Comparison of ENCODE assay signal across 8 cellular contexts in the genomic region with DNA sequence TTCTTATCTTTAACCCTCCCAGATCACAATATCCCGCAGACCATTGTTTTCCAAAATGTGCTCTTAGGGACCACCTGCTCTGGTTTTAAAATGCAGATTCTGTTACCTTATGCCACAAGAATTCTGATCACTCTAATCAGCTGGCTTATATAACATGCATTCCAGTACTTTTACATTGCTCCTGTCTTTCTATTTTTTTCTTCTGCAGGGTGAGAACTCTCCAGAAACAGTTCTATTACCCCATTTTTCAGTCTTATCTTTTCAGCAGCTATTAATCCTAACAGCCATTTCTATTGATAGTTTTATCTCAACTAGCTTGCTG. TPM values are rescaled to one million over a fixed set of nuclear protein-coding genes. Genes with fewer than 3 reads are reported as not detected.
A peak's percentile ranks its signal among the peaks of the same experiment; 100 is the strongest.
DNase-seq lines count a peak whose midpoint lies in the region; ATAC-seq and TF ChIP-seq lines count a peak whose summit lies in the region.

No MANE protein-coding gene starts in this region.

- peak overlapping the region; percentile 34 to 97 (median 90) for H3K27ac Mint-ChIP-seq in naive thymus-derived CD8-positive, alpha-beta T cell

- H3K4me1 Mint-ChIP-seq in naive thymus-derived CD8-positive, alpha-beta T cell = peaks cover 30 to 78% (median 58%) of the 10 kb centered on the region in 4 donors

- no peaks in the 10 kb centered on the region for H3K9me3 Mint-ChIP-seq in naive thymus-derived CD8-positive, alpha-beta T cell

- peaks cover 5% of the 10 kb centered on the region for H3K36me3 ChIP-seq in A673 (ENCODE audit: insufficient read depth, low read length, poor library complexity, severe bottlenecking)
- peaks cover 4% of the 10 kb centered on the region; the same call in 1 of the 2 replicates for H3K36me3 ChIP-seq in MG63

- no peaks in the 10 kb centered on the region for H3K27me3 ChIP-seq in A673 (replicated peaks; ENCODE audit: insufficient read depth, low read depth, low read length, poor library complexity)
- no peaks in the 10 kb centered on the region for H3K27me3 ChIP-seq in MG63
- no peaks in the 10 kb centered on the region for H3K27me3 ChIP-seq in dorsolateral prefrontal cortex

- no peaks in the 10 kb centered on the region for H3K27me3 Mint-ChIP-seq in naive thymus-derived CD8-positive, alpha-beta T cell

- H3K9me3 ChIP-seq in A673 (ENCODE audit: low read depth, low read length, poor library complexity, severe bottlenecking) (no peaks in the 10 kb centered on the region), MG63 (no peaks in the 10 kb centered on the region)

- peak overlapping the region; percentile 44 for H3K27ac ChIP-seq in A673 (ENCODE audit: low read depth, low read length, poor library complexity, severe bottlenecking)
- H3K27ac ChIP-seq in dorsolateral prefrontal cortex = peak overlapping the region; percentile 54 to 100 (median 99)

- no TSS peak for BruUV-seq in A673 (replicated peaks; lab: Mats Ljungman, UMichigan)

- peaks cover 23 to 54% (median 25%) of the 10 kb centered on the region in 3 donors for H3K36me3 Mint-ChIP-seq in naive thymus-derived CD8-positive, alpha-beta T cell

- H3K4me3 Mint-ChIP-seq in naive thymus-derived CD8-positive, alpha-beta T cell = peak overlapping the region; percentile 77 to 99 (median 93)

- DNase-seq in A673 (ENCODE audit: low spot score) = no peak
- DNase-seq in MG63 = no peak
- DNase-seq in dorsolateral prefrontal cortex = no peak
- no peak for DNase-seq in naive thymus-derived CD8-positive, alpha-beta T cell
- DNase-seq in NCI-H345 (lab: John Stamatoyannopoulos, UW) = no peak

- intact Hi-C loops in A673 (cut with micrococcal nuclease; ENCODE audit: unreplicated experiment) = loop anchor here (5.0 to 10.0 kb wide), 2 partner anchors 108 to 339 kb away; no protein-coding TSS in a partner anchor
- intact Hi-C loops in dorsolateral prefrontal cortex (cut with DNase I) = loop anchor here (2.0 to 10.0 kb wide), 3 partner anchors 67 to 349 kb away; partner anchors contain the start of genes MED4 (in 1 of the 2) and RB1 (in 1 of the 2)

- no peak for TF ChIP-seq CTCF in A673 (conservative IDR thresholded peaks at IDR 0.05; ENCODE audit: low read depth, low read length)
- TF ChIP-seq CTCF in dorsolateral prefrontal cortex (IDR thresholded peaks at IDR 0.05 in 54 of 56, conservative IDR thresholded peaks at IDR 0.05 in 2 of 56; ENCODE audit: low read depth in 1 of 56, partially characterized antibody in 56 of 56) = no peak

- H3K4me3 ChIP-seq in A673 (ENCODE audit: low read depth, low read length, poor library complexity, severe bottlenecking) (peak overlapping the region; percentile 98), MG63 (peak overlapping the region; percentile 87), dorsolateral prefrontal cortex (peak overlapping the region; percentile 61 to 100 (median 94))

- CTCF ChIA-PET in A673 (lab: Charles Lee) = no interaction called here

- ATAC-seq in naive thymus-derived CD8-positive, alpha-beta T cell = no peak
- ATAC-seq in GM18502 (IDR thresholded peaks at IDR 0.05; ENCODE audit: poor library complexity, unreplicated experiment) (no peak), GM19452 (IDR thresholded peaks at IDR 0.05; ENCODE audit: unreplicated experiment) (no peak)
- ATAC-seq in activated CD4-positive, CD25-positive, alpha-beta regulatory T cell treated with anti-CD3 and anti-CD28 coated beads, Interleukin-2, amount 50 U/mL, for 24 hours = no peak

- POLR2A ChIA-PET in A673 (lab: Charles Lee; ENCODE audit: low non-redundant PET) = no interaction called here
- POLR2A ChIA-PET in naive thymus-derived CD8-positive, alpha-beta T cell (lab: Charles Lee) = interaction anchor here (0.7 to 3.3 kb wide), 19 partner anchors 15 to 198 kb away, joined by 3 to 20 read pairs (median 4); partner anchors contain the start of genes MED4 and NUDT15

- peaks cover 31% of the 10 kb centered on the region for H3K4me1 ChIP-seq in A673 (ENCODE audit: insufficient read depth, low read length, poor library complexity, severe bottlenecking)

RNA-seq across cellular contexts. Expression of gene ITM2B, which starts 2.8 kb away (rescaled TPM):
- total RNA-seq in A673 (2021) = 168 and 190 TPM in 2 replicates
- total RNA-seq in MG63 (2014; rRNA removed; shearing (Covaris generic); ENCODE audit: low replicate concordance) = 39.7 and 47.3 TPM in 2 replicates
- total RNA-seq in dorsolateral prefrontal cortex = 100 to 1,000 TPM; 414 to 659 (median 555) TPM
- total RNA-seq in naive thymus-derived CD8-positive, alpha-beta T cell = 100 to 1,000 TPM; 733 to 793 TPM
- 1,000 to 10,000 TPM; 1,063 to 1,292 (median 1,234) TPM for polyA plus RNA-seq in naive thymus-derived CD8-positive, alpha-beta T cell
